Comparison of ENCODE assay signal across 1 cellular context in the genomic region with DNA sequence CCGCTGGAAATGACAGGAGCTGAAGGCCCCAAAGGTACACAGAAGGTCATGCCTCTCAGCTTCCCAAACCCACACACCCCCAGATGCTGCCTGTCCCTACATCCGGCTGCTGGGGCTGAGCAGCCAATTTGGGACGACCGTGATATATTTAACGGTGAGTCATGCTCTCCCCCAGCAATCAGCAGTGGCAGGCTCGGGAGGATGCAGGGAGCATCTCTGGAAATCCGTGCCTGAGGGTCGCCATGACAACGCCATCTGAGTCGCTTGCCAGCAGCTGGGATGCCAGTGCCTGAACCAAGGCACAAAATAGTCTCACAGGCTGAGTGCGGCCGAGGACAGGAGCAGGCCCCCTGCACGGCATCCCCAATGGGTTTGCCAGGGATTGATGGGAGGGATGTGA.
TF ChIP-seq lines count a peak whose summit lies in the region.

No MANE protein-coding gene starts in this region.

TF ChIP-seq in neural cell, 6 proteins besides CTCF, POLR2A, EP300 and RAD21:
- TF ChIP-seq MXI1 (conservative IDR thresholded peaks at IDR 0.05; ENCODE audit: poor library complexity, severe bottlenecking) (peak; percentile 54), POLR2AphosphoS5 (IDR thresholded peaks at IDR 0.05) (peak; percentile 36), SMC3 (conservative IDR thresholded peaks at IDR 0.05; ENCODE audit: poor library complexity) (no peak), TAF1 (IDR thresholded peaks at IDR 0.05; ENCODE audit: low read depth) (no peak), EZH2 (IDR thresholded peaks at IDR 0.05; ENCODE audit: borderline replicate concordance, insufficient read depth, low read length, poor library complexity, severe bottlenecking) (no peak), REST (IDR thresholded peaks at IDR 0.05; ENCODE audit: borderline replicate concordance) (peak; percentile 37)
